15 cellular contexts compared by ENCODE assay signal in the genomic region with DNA sequence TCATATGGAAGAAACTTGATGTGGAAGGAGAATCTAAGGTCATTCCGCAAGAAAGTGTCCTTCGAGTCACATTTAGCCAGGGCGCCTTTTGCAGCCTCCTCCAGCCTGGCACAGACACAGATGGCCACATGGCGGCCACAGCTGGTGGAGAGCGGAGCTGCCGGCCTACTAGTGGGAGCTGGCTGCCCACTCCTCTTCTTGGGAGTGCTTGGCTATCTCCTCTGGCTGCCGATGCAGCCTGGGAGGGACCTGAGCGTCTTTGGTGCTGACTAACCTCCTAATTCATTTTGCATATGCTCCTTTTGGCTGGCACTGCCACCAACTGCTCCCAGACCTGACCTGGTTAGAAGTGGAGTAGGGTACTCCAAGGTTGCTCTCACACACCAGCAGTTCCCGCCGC.
DNase-seq lines count a peak whose midpoint lies in the region; ATAC-seq and TF ChIP-seq lines count a peak whose summit lies in the region.
"Had no signal": no experiment of that assay in that cellular context is flagged by ENCODE, and none has a peak within 500 bp of the region (broad histone marks: within the 10 kb centered on the region; RNA-seq: fewer than 3 reads in every experiment).

No MANE protein-coding gene starts in this region.

- H3K4me2 ChIP-seq in GM23338 (no peak overlapping the region), mesenchymal stem cell (ENCODE audit: low read length, poor library complexity, severe bottlenecking) (no peak overlapping the region)

- H4K20me1 ChIP-seq in GM23338 (replicated peaks; ENCODE audit: insufficient read depth), result no peaks in the 10 kb centered on the region

- H3K27ac ChIP-seq in GM23338 (ENCODE audit: low read depth) (no peak overlapping the region), WERI-Rb-1 (no peak overlapping the region), mesenchymal stem cell (ENCODE audit: low read length, poor library complexity, severe bottlenecking) (no peak overlapping the region)
- H3K27ac ChIP-seq: SJCRH30 had no signal

- intact Hi-C loops in activated naive CD4-positive, alpha-beta T cell treated with anti-CD3 and anti-CD28 coated beads for 36 hours (cut with micrococcal nuclease), result no loop called here

- peak overlapping the region; percentile 73 for H4K91ac ChIP-seq in mesenchymal stem cell (ENCODE audit: low read length)

- H2BK120ac ChIP-seq in mesenchymal stem cell (ENCODE audit: low read depth, low read length), result no peak overlapping the region

- H2BK5ac ChIP-seq in mesenchymal stem cell (ENCODE audit: low read depth, low read length, poor library complexity, severe bottlenecking), result no peak overlapping the region

- H3K36me3 ChIP-seq in GM23338 (ENCODE audit: insufficient read depth), result no peaks in the 10 kb centered on the region
- H3K36me3 ChIP-seq in WERI-Rb-1, result no peaks in the 10 kb centered on the region
- H3K36me3 ChIP-seq in mesenchymal stem cell (ENCODE audit: control insufficient read depth in 1 of 2, insufficient read depth in 2 of 2, low read depth in 1 of 2, low read length in 2 of 2), result no peaks in the 10 kb centered on the region
- H3K36me3 ChIP-seq: SJCRH30 had no signal

- H3K9me2 ChIP-seq in GM23338 (ENCODE audit: insufficient read depth), result 0 out of 2 replicates have a peak, but pooled peaks cover 4% of the 10 kb centered on the region

- no peaks in the 10 kb centered on the region for H3K79me1 ChIP-seq in mesenchymal stem cell (replicated peaks; ENCODE audit: low read length, poor library complexity, severe bottlenecking)

- no peaks in the 10 kb centered on the region for H3F3A ChIP-seq in GM23338 (replicated peaks; ENCODE audit: low read depth)

- no peak overlapping the region for H3K4me3 ChIP-seq in GM23338
- H3K4me3 ChIP-seq in WERI-Rb-1 (ENCODE audit: low read depth, low read length), result no peak overlapping the region
- no peak overlapping the region for H3K4me3 ChIP-seq in mesenchymal stem cell (ENCODE audit: insufficient read depth in 1 of 2, low read depth in 1 of 2, low read length in 2 of 2)
- H3K4me3 ChIP-seq: SJCRH30 had no signal

- H3K4me3 Mint-ChIP-seq in GM23338, result no peak overlapping the region
- H3K4me3 Mint-ChIP-seq in activated naive CD4-positive, alpha-beta T cell treated with anti-CD3 and anti-CD28 coated beads for 36 hours, result no peak overlapping the region
- H3K4me3 Mint-ChIP-seq: CD4-positive, CD25-positive, alpha-beta regulatory T cell had no signal

- H2BK15ac ChIP-seq in mesenchymal stem cell (ENCODE audit: low read depth, poor library complexity, severe bottlenecking), result no peak overlapping the region

- no peak overlapping the region for H3K18ac ChIP-seq in mesenchymal stem cell (ENCODE audit: low read depth in 1 of 2, low read length in 2 of 2)

- no peak overlapping the region for H3K27ac Mint-ChIP-seq in GM23338
- H3K27ac Mint-ChIP-seq in activated naive CD4-positive, alpha-beta T cell treated with anti-CD3 and anti-CD28 coated beads for 36 hours, result no peak overlapping the region
- H3K27ac Mint-ChIP-seq: CD4-positive, CD25-positive, alpha-beta regulatory T cell had no signal

- ATAC-seq in GM23338, result peak; percentile 87
- ATAC-seq in HG02870 (IDR thresholded peaks at IDR 0.05; ENCODE audit: unreplicated experiment), result no peak
- ATAC-seq: PC-3 had no signal

- H3K79me2 ChIP-seq in GM23338 (replicated peaks; ENCODE audit: insufficient read depth), result no peaks in the 10 kb centered on the region

- 93% methylated on average over 9 of the region's 10 CpGs for WGBS in mesenchymal stem cell

- H2BK12ac ChIP-seq in mesenchymal stem cell (ENCODE audit: low read length in 2 of 2), result no peak overlapping the region

- H3K4me1 ChIP-seq in GM23338 (ENCODE audit: insufficient read depth) (no peaks in the 10 kb centered on the region), mesenchymal stem cell (ENCODE audit: control insufficient read depth, insufficient read depth, low read depth, low read length) (no peaks in the 10 kb centered on the region)
- H3K4me1 ChIP-seq: Caco-2, SJCRH30 had no signal

- no peak overlapping the region for H2AFZ ChIP-seq in GM23338
- no peak overlapping the region for H2AFZ ChIP-seq in mesenchymal stem cell (ENCODE audit: low read depth, low read length)

- H3K4ac ChIP-seq in mesenchymal stem cell (ENCODE audit: low read depth in 1 of 2, low read length in 2 of 2), result no peak overlapping the region

- H3K27me3 Mint-ChIP-seq in GM23338 (ENCODE audit: insufficient read depth, low read depth, poor library complexity), result peaks cover 2% of the 10 kb centered on the region
- H3K27me3 Mint-ChIP-seq in activated naive CD4-positive, alpha-beta T cell treated with anti-CD3 and anti-CD28 coated beads for 36 hours (ENCODE audit: low read depth), result peaks cover 2% of the 10 kb centered on the region
- H3K27me3 Mint-ChIP-seq: CD4-positive, CD25-positive, alpha-beta regulatory T cell had no signal

- H3K9ac ChIP-seq in mesenchymal stem cell (ENCODE audit: low read length), result no peak overlapping the region

- peaks cover 2% of the 10 kb centered on the region; the same call in 1 of the 3 replicates for H3K9me3 Mint-ChIP-seq in GM23338
- no peaks in the 10 kb centered on the region for H3K9me3 Mint-ChIP-seq in activated naive CD4-positive, alpha-beta T cell treated with anti-CD3 and anti-CD28 coated beads for 36 hours

- no peaks in the 10 kb centered on the region for H3K36me3 Mint-ChIP-seq in GM23338 (ENCODE audit: low read depth)
- H3K36me3 Mint-ChIP-seq in activated naive CD4-positive, alpha-beta T cell treated with anti-CD3 and anti-CD28 coated beads for 36 hours (ENCODE audit: low read depth), result no peaks in the 10 kb centered on the region
- H3K36me3 Mint-ChIP-seq: CD4-positive, CD25-positive, alpha-beta regulatory T cell had no signal

- no peak overlapping the region for H4K8ac ChIP-seq in mesenchymal stem cell (ENCODE audit: low read length)

- TF ChIP-seq CTCF in GM23338 (conservative IDR thresholded peaks at IDR 0.05; ENCODE audit: low read depth in 2 of 2), result peak in 1 of 2 experiments; percentile 31; a peak in 2 of 4 replicates
- peak; percentile 35; the same call in 1 of the 2 replicates for TF ChIP-seq CTCF in WERI-Rb-1 (IDR thresholded peaks at IDR 0.05; ENCODE audit: low read depth, low read length)

- DNase-seq in GM23338 (ENCODE audit: low spot score) (peak; percentile 23), HT-29 (ENCODE audit: low spot score) (peak; percentile 5), WERI-Rb-1 (no peak), mesenchymal stem cell (no peak), DMS153 treated with DMSO at 0.1 percent for 48 hours (lab: John Stamatoyannopoulos, UW; ENCODE audit: unreplicated experiment) (no peak), KG1 (lab: John Stamatoyannopoulos, UW) (no peak)
- DNase-seq in activated naive CD4-positive, alpha-beta T cell treated with anti-CD3 and anti-CD28 coated beads for 36 hours, result no peak
- DNase-seq: Caco-2; CD4-positive, CD25-positive, alpha-beta regulatory T cell; NCI-H1436 treated with DMSO at 0.1 percent for 48 hours; NCI-H2081; NCI-H526; PC-3; SJCRH30 had no signal

- H3K9me3 ChIP-seq in WERI-Rb-1 (ENCODE audit: severe bottlenecking), result no peaks in the 10 kb centered on the region
- peaks cover 6% of the 10 kb centered on the region for H3K9me3 ChIP-seq in mesenchymal stem cell (ENCODE audit: control insufficient read depth, low read length)
- H3K9me3 ChIP-seq: Caco-2, SJCRH30 had no signal

- CTCF ChIA-PET in activated naive CD4-positive, alpha-beta T cell treated with anti-CD3 and anti-CD28 coated beads for 36 hours (lab: Charles Lee), result no interaction called here

- H3K4me1 Mint-ChIP-seq in GM23338, result no peaks in the 10 kb centered on the region
- no peaks in the 10 kb centered on the region for H3K4me1 Mint-ChIP-seq in activated naive CD4-positive, alpha-beta T cell treated with anti-CD3 and anti-CD28 coated beads for 36 hours (ENCODE audit: low read depth)
- H3K4me1 Mint-ChIP-seq: CD4-positive, CD25-positive, alpha-beta regulatory T cell had no signal

- no peak overlapping the region for H3K23ac ChIP-seq in mesenchymal stem cell (ENCODE audit: low read length in 2 of 2)

- H2AK5ac ChIP-seq in mesenchymal stem cell (ENCODE audit: low read length, severe bottlenecking), result no peak overlapping the region

- H3K14ac ChIP-seq in mesenchymal stem cell (ENCODE audit: low read length in 2 of 2), result no peak overlapping the region

- H3K27me3 ChIP-seq in GM23338 (ENCODE audit: insufficient read depth) (no peaks in the 10 kb centered on the region), WERI-Rb-1 (ENCODE audit: insufficient read depth, low read depth, severe bottlenecking) (peaks cover 14% of the 10 kb centered on the region), mesenchymal stem cell (ENCODE audit: control insufficient read depth in 1 of 2, insufficient read depth in 1 of 2, low read length in 2 of 2) (no peaks in the 10 kb centered on the region)
- H3K27me3 ChIP-seq: SJCRH30 had no signal

TF ChIP-seq in GM23338, 12 proteins besides CTCF, POLR2A, EP300 and RAD21 (continues in another document):
- TF ChIP-seq, protein P1, sequence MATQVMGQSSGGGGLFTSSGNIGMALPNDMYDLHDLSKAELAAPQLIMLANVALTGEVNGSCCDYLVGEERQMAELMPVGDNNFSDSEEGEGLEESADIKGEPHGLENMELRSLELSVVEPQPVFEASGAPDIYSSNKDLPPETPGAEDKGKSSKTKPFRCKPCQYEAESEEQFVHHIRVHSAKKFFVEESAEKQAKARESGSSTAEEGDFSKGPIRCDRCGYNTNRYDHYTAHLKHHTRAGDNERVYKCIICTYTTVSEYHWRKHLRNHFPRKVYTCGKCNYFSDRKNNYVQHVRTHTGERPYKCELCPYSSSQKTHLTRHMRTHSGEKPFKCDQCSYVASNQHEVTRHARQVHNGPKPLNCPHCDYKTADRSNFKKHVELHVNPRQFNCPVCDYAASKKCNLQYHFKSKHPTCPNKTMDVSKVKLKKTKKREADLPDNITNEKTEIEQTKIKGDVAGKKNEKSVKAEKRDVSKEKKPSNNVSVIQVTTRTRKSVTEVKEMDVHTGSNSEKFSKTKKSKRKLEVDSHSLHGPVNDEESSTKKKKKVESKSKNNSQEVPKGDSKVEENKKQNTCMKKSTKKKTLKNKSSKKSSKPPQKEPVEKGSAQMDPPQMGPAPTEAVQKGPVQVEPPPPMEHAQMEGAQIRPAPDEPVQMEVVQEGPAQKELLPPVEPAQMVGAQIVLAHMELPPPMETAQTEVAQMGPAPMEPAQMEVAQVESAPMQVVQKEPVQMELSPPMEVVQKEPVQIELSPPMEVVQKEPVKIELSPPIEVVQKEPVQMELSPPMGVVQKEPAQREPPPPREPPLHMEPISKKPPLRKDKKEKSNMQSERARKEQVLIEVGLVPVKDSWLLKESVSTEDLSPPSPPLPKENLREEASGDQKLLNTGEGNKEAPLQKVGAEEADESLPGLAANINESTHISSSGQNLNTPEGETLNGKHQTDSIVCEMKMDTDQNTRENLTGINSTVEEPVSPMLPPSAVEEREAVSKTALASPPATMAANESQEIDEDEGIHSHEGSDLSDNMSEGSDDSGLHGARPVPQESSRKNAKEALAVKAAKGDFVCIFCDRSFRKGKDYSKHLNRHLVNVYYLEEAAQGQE (IDR thresholded peaks at IDR 0.05; ENCODE audit: unreplicated experiment), result no peak
- TF ChIP-seq JUNB (IDR thresholded peaks at IDR 0.05; ENCODE audit: unreplicated experiment) (no peak), ZNF331 (CRISPR knock-in tag; IDR thresholded peaks at IDR 0.05; ENCODE audit: low read depth) (no peak), ZNF114 (CRISPR knock-in tag; IDR thresholded peaks at IDR 0.05) (no peak), EZH2phosphoT487 (IDR thresholded peaks at IDR 0.05; ENCODE audit: unreplicated experiment) (no peak)

Comparison
In these comparisons a context has a peak if more than half of its experiments do, and no peak if none do; other contexts are left out.
1. DNase-seq: peak in GM23338 (single experiment) and HT-29 (single experiment); none in WERI-Rb-1 (single experiment), mesenchymal stem cell (single experiment), DMS153 treated with DMSO at 0.1 percent for 48 hours (single experiment), activated naive CD4-positive, alpha-beta T cell treated with anti-CD3 and anti-CD28 coated beads for 36 hours (single experiment) and KG1 (single experiment).